Comparison of ENCODE assay signal across 32 cellular contexts in genomic region chr1:32626176-32626575, GRCh38.
"Had no signal": no experiment of that assay in that cellular context is flagged by ENCODE, and none has a peak within 500 bp of the region (broad histone marks: within the 10 kb centered on the region; RNA-seq: fewer than 3 reads in every experiment).

No MANE protein-coding gene starts in this region.

- H3K4me3 ChIP-seq: MG63, SJCRH30, SK-N-MC had no signal

- H3K27ac ChIP-seq: SJCRH30, SK-N-MC had no signal

- H3K27me3 ChIP-seq: MG63, SJCRH30 had no signal

- H3K9me3 Mint-ChIP-seq: brain had no signal

- ATAC-seq: activated CD8-positive, alpha-beta T cell treated with anti-CD3 and anti-CD28 coated beads, Interleukin-2, amount 10 ng/mL, durations not matched to agents 7 days and 5 days; Panc1 had no signal

- H3K27ac Mint-ChIP-seq: activated CD4-positive, alpha-beta T cell treated with anti-CD3 and anti-CD28 coated beads, Interleukin-2, amount 10 ng/mL, durations not matched to agents 24 days and 14 days; activated T-cell treated with anti-CD3 and anti-CD28 coated beads, Interleukin-2, amount 50 U/mL, for 24 hours; brain had no signal

- FAIRE-seq: bronchial epithelial cell, TTC549 had no signal

- H3K9me3 ChIP-seq: MG63, SJCRH30 had no signal

- H3K4me3 Mint-ChIP-seq: activated CD4-positive, alpha-beta T cell treated with anti-CD3 and anti-CD28 coated beads, Interleukin-2, amount 10 ng/mL, durations not matched to agents 24 days and 14 days; activated CD8-positive, alpha-beta T cell treated with anti-CD3 and anti-CD28 coated beads, Interleukin-2, amount 10 ng/mL, durations not matched to agents 7 days and 5 days; activated naive CD4-positive, alpha-beta T cell treated with anti-CD3 and anti-CD28 coated beads, Interleukin-2, amount 50 U/mL, for 24 hours; activated T-cell treated with anti-CD3 and anti-CD28 coated beads, Interleukin-2, amount 50 U/mL, for 24 hours; brain had no signal

- H3K27me3 Mint-ChIP-seq: activated CD4-positive, alpha-beta T cell treated with anti-CD3 and anti-CD28 coated beads, Interleukin-2, amount 10 ng/mL, durations not matched to agents 24 days and 14 days; activated naive CD4-positive, alpha-beta T cell treated with anti-CD3 and anti-CD28 coated beads, Interleukin-2, amount 50 U/mL, for 24 hours; activated naive CD8-positive, alpha-beta T cell treated with anti-CD3 and anti-CD28 coated beads, Interleukin-2, amount 10 ng/mL, durations not matched to agents 7 days and 5 days; activated T-cell treated with anti-CD3 and anti-CD28 coated beads, Interleukin-2, amount 50 U/mL, for 24 hours had no signal

- DNase-seq: activated CD4-positive, alpha-beta T cell treated with anti-CD3 and anti-CD28 coated beads, Interleukin-2, amount 10 ng/mL, durations not matched to agents 24 days and 14 days; activated CD4-positive, alpha-beta T cell treated with anti-CD3 and anti-CD28 coated beads, Interleukin-2, amount 50 U/mL, for 48 hours; activated CD8-positive, alpha-beta T cell treated with anti-CD3 and anti-CD28 coated beads, Interleukin-2, amount 10 ng/mL, durations not matched to agents 7 days and 5 days; activated gamma-delta T cell; activated naive CD4-positive, alpha-beta T cell treated with Interleukin-2 at 50 U/mL for 16 hours; activated naive CD8-positive, alpha-beta T cell treated with anti-CD3 and anti-CD28 coated beads, Interleukin-2, amount 10 ng/mL, durations not matched to agents 7 days and 5 days; activated T-cell treated with anti-CD3 and anti-CD28 coated beads, Interleukin-2, amount 50 U/mL, for 24 hours; anterior cingulate cortex; caudate nucleus; cerebellar nuclear complex; Karpas-422; MG63; MV-4-11; NCI-H1092; NCI-H1436 treated with DMSO at 0.1 percent for 48 hours; NCI-H187; NCI-H2029 treated with DMSO at 0.1 percent for 48 hours; NCI-H2107; NCI-H2171; NCI-H2227 treated with DMSO at 0.1 percent for 48 hours; NCI-H446; NCI-H524 treated with DMSO at 0.1 percent for 48 hours; NCI-H748 treated with DMSO at 0.1 percent for 48 hours; OCI-M1; SHP77; SJCRH30 had no signal

- H3K4me1 Mint-ChIP-seq: brain had no signal
